ENCODE assay signal across 17 cellular contexts in genomic region chr16:2935418-2935817, GRCh38. TPM values are rescaled to one million over a fixed set of nuclear protein-coding genes. Genes with fewer than 3 reads are reported as not detected.
A peak's percentile ranks its signal among the peaks of the same experiment; 100 is the strongest.
DNase-seq lines count a peak whose midpoint lies in the region; ATAC-seq, FAIRE-seq and TF ChIP-seq lines count a peak whose summit lies in the region.
"Had no signal": no experiment of that assay in that cellular context is flagged by ENCODE, and none has a peak within 500 bp of the region (broad histone marks: within the 10 kb centered on the region; RNA-seq: fewer than 3 reads in every experiment).

No MANE protein-coding gene starts in this region.

- H3K9me3 ChIP-seq in KOPT-K1 (ENCODE audit: insufficient read depth, low read length, poor library complexity, severe bottlenecking) (no peaks in the 10 kb centered on the region), astrocyte (ENCODE audit: insufficient read depth, low read depth, low read length) (no peaks in the 10 kb centered on the region), smooth muscle cell (replicated peaks; ENCODE audit: low read depth) (no peaks in the 10 kb centered on the region)

- intact Hi-C loops in activated naive CD4-positive, alpha-beta T cell treated with anti-CD3 and anti-CD28 coated beads for 36 hours (cut with micrococcal nuclease), result no loop called here

- TF ChIP-seq CTCF in astrocyte (IDR thresholded peaks at IDR 0.05; ENCODE audit: insufficient read depth, low read depth, low read length) (no peak), smooth muscle cell (IDR thresholded peaks at IDR 0.05; ENCODE audit: borderline replicate concordance, insufficient read depth, poor library complexity, severe bottlenecking) (no peak)

- H3K27ac ChIP-seq in KOPT-K1 (ENCODE audit: low read depth, low read length, poor library complexity, severe bottlenecking), result peak overlapping the region; percentile 63
- H3K27ac ChIP-seq in astrocyte (ENCODE audit: low read depth, low read length), result no peak overlapping the region
- H3K27ac ChIP-seq in smooth muscle cell (ENCODE audit: low read depth), result no peak overlapping the region
- H3K27ac ChIP-seq: SK-N-MC had no signal

- no peak for FAIRE-seq in astrocyte (lab: Jason Lieb, UNC)

- H3K4me2 ChIP-seq in astrocyte (ENCODE audit: low read length) (no peak overlapping the region), smooth muscle cell (no peak overlapping the region)

- no peak overlapping the region for H2AFZ ChIP-seq in astrocyte (ENCODE audit: low read depth, low read length)
- H2AFZ ChIP-seq in smooth muscle cell (ENCODE audit: low read depth), result no peak overlapping the region

- CTCF ChIA-PET in activated naive CD4-positive, alpha-beta T cell treated with anti-CD3 and anti-CD28 coated beads, Interleukin-2, amount 10 ng/mL, durations not matched to agents 7 days and 5 days (lab: Charles Lee), result interaction anchor here (1.3 kb wide), 1 partner anchor 23 kb away, joined by 3 read pairs; no protein-coding TSS in a partner anchor
- CTCF ChIA-PET in activated naive CD4-positive, alpha-beta T cell treated with anti-CD3 and anti-CD28 coated beads for 36 hours (lab: Charles Lee), result interaction anchor here (1.1 to 1.3 kb wide), 2 partner anchors 9 to 96 kb away, joined by 3 to 6 read pairs; no protein-coding TSS in a partner anchor

- H3K79me2 ChIP-seq in astrocyte (ENCODE audit: insufficient read depth, low read length) (no peaks in the 10 kb centered on the region), smooth muscle cell (ENCODE audit: low read depth) (no peaks in the 10 kb centered on the region)

- H3K9ac ChIP-seq in astrocyte (ENCODE audit: low read length) (no peak overlapping the region), smooth muscle cell (ENCODE audit: low read depth) (no peak overlapping the region)

- peak overlapping the region; percentile 33 for H3K27ac Mint-ChIP-seq in activated naive CD4-positive, alpha-beta T cell treated with anti-CD3 and anti-CD28 coated beads, Interleukin-2, amount 10 ng/mL, durations not matched to agents 7 days and 5 days
- H3K27ac Mint-ChIP-seq in activated naive CD4-positive, alpha-beta T cell treated with anti-CD3 and anti-CD28 coated beads for 36 hours, result no peak overlapping the region
- peak overlapping the region; percentile 35 for H3K27ac Mint-ChIP-seq in astrocyte (ENCODE audit: unreplicated experiment)

- H3K27me3 ChIP-seq in astrocyte (ENCODE audit: insufficient read depth, low read length) (no peaks in the 10 kb centered on the region), smooth muscle cell (ENCODE audit: low read depth) (no peaks in the 10 kb centered on the region)

- H4K20me1 ChIP-seq in astrocyte (ENCODE audit: insufficient read depth, low read length) (peaks cover 7% of the 10 kb centered on the region), smooth muscle cell (ENCODE audit: low read depth) (no peaks in the 10 kb centered on the region)

- H3K36me3 Mint-ChIP-seq in activated naive CD4-positive, alpha-beta T cell treated with anti-CD3 and anti-CD28 coated beads, Interleukin-2, amount 10 ng/mL, durations not matched to agents 7 days and 5 days, result peaks cover 16% of the 10 kb centered on the region
- peaks cover 8% of the 10 kb centered on the region for H3K36me3 Mint-ChIP-seq in activated naive CD4-positive, alpha-beta T cell treated with anti-CD3 and anti-CD28 coated beads for 36 hours (ENCODE audit: low read depth)
- H3K36me3 Mint-ChIP-seq in astrocyte (ENCODE audit: low read depth, unreplicated experiment), result peaks cover 16% of the 10 kb centered on the region

- no peaks in the 10 kb centered on the region for H3K9me3 Mint-ChIP-seq in activated naive CD4-positive, alpha-beta T cell treated with anti-CD3 and anti-CD28 coated beads, Interleukin-2, amount 10 ng/mL, durations not matched to agents 7 days and 5 days
- H3K9me3 Mint-ChIP-seq in activated naive CD4-positive, alpha-beta T cell treated with anti-CD3 and anti-CD28 coated beads for 36 hours, result no peaks in the 10 kb centered on the region
- no peaks in the 10 kb centered on the region for H3K9me3 Mint-ChIP-seq in astrocyte (ENCODE audit: unreplicated experiment)
- H3K9me3 Mint-ChIP-seq: CD14-positive monocyte had no signal

- no peaks in the 10 kb centered on the region for H3F3A ChIP-seq in smooth muscle cell (ENCODE audit: low read depth)

- no peak for DNase-seq in activated naive CD4-positive, alpha-beta T cell treated with anti-CD3 and anti-CD28 coated beads, Interleukin-2, amount 10 ng/mL, durations not matched to agents 7 days and 5 days
- DNase-seq in activated naive CD4-positive, alpha-beta T cell treated with anti-CD3 and anti-CD28 coated beads for 36 hours, result no peak
- DNase-seq in astrocyte (ENCODE audit: low read depth) (no peak), A172 (ENCODE audit: low spot score) (no peak), smooth muscle cell (lab: John Stamatoyannopoulos, UW; ENCODE audit: unreplicated experiment) (no peak)
- DNase-seq: ACHN, DMS79 treated with DMSO at 0.1 percent for 48 hours, HCEC 1CT, KBM-7, NCI-H1694 treated with DMSO at 0.1 percent for 48 hours, NCI-H510A, NCI-H774, SHP77 had no signal

- H3K27me3 Mint-ChIP-seq in activated naive CD4-positive, alpha-beta T cell treated with anti-CD3 and anti-CD28 coated beads, Interleukin-2, amount 10 ng/mL, durations not matched to agents 7 days and 5 days, result no peaks in the 10 kb centered on the region
- H3K27me3 Mint-ChIP-seq in activated naive CD4-positive, alpha-beta T cell treated with anti-CD3 and anti-CD28 coated beads for 36 hours (ENCODE audit: low read depth), result no peaks in the 10 kb centered on the region
- H3K27me3 Mint-ChIP-seq in astrocyte (ENCODE audit: low read depth, unreplicated experiment), result no peaks in the 10 kb centered on the region

- H3K4me3 Mint-ChIP-seq in activated naive CD4-positive, alpha-beta T cell treated with anti-CD3 and anti-CD28 coated beads, Interleukin-2, amount 10 ng/mL, durations not matched to agents 7 days and 5 days, result no peak overlapping the region
- no peak overlapping the region for H3K4me3 Mint-ChIP-seq in activated naive CD4-positive, alpha-beta T cell treated with anti-CD3 and anti-CD28 coated beads for 36 hours
- H3K4me3 Mint-ChIP-seq in astrocyte (ENCODE audit: unreplicated experiment), result no peak overlapping the region
- H3K4me3 Mint-ChIP-seq: CD14-positive monocyte had no signal

- H3K4me3 ChIP-seq in astrocyte (ENCODE audit: insufficient read depth, low read depth, low read length) (no peak overlapping the region), smooth muscle cell (no peak overlapping the region)
- H3K4me3 ChIP-seq: SK-N-MC had no signal

- H3K4me1 ChIP-seq in astrocyte (ENCODE audit: insufficient read depth, low read length) (no peaks in the 10 kb centered on the region), smooth muscle cell (ENCODE audit: low read depth) (no peaks in the 10 kb centered on the region)

- ATAC-seq in HG03378 (IDR thresholded peaks at IDR 0.05; ENCODE audit: unreplicated experiment), result no peak

- 91% methylated on average over 16 of the region's 16 CpGs for WGBS in smooth muscle cell (ENCODE audit: low lambda C conversion rate)

- H3K36me3 ChIP-seq in KOPT-K1 (ENCODE audit: insufficient read depth, low read length), result peaks cover 36% of the 10 kb centered on the region; the same call in 1 of the 2 replicates
- H3K36me3 ChIP-seq in astrocyte (ENCODE audit: insufficient read depth, low read length), result peaks cover 11% of the 10 kb centered on the region
- H3K36me3 ChIP-seq in smooth muscle cell (ENCODE audit: low read depth), result peaks cover 6% of the 10 kb centered on the region

- H3K4me1 Mint-ChIP-seq in activated naive CD4-positive, alpha-beta T cell treated with anti-CD3 and anti-CD28 coated beads, Interleukin-2, amount 10 ng/mL, durations not matched to agents 7 days and 5 days, result peaks cover 7% of the 10 kb centered on the region
- no peaks in the 10 kb centered on the region for H3K4me1 Mint-ChIP-seq in activated naive CD4-positive, alpha-beta T cell treated with anti-CD3 and anti-CD28 coated beads for 36 hours (ENCODE audit: low read depth)
- no peaks in the 10 kb centered on the region for H3K4me1 Mint-ChIP-seq in astrocyte (ENCODE audit: low read depth, unreplicated experiment)
- H3K4me1 Mint-ChIP-seq: CD14-positive monocyte had no signal

RNA-seq across cellular contexts. Expression of gene FLYWCH1, which starts 23.7 kb away (rescaled TPM):
- 10 to 100 TPM; 33.5 to 35.4 TPM for total RNA-seq in activated naive CD4-positive, alpha-beta T cell treated with anti-CD3 and anti-CD28 coated beads for 36 hours
- 53.4 and 58.9 TPM in 2 replicates for total RNA-seq in astrocyte
- 41.3 and 41.6 TPM in 2 replicates for total RNA-seq in A172 (2014; rRNA removed; shearing (Covaris generic))
- 13.5 and 26.1 TPM in 2 replicates for total RNA-seq in smooth muscle cell
- polyA plus RNA-seq in smooth muscle cell, result 26.0 and 26.4 TPM in 2 replicates

RNA-seq across cellular contexts. Expression of gene KREMEN2, which starts 28.7 kb away (rescaled TPM):
- not detected for total RNA-seq in activated naive CD4-positive, alpha-beta T cell treated with anti-CD3 and anti-CD28 coated beads for 36 hours
- total RNA-seq in astrocyte, result 7.5 and 8.0 TPM in 2 replicates
- 1.7 and 3.5 TPM in 2 replicates for total RNA-seq in A172 (2014; rRNA removed; shearing (Covaris generic))
- total RNA-seq in smooth muscle cell, result 0.27 and 1.3 TPM in 2 replicates
- 2.0 TPM in 2 replicates for polyA plus RNA-seq in smooth muscle cell
- polyA plus RNA-seq: CD14-positive monocyte had no signal

RNA-seq across cellular contexts. Expression of gene PAQR4, which starts 33.7 kb away (rescaled TPM):
- total RNA-seq in activated naive CD4-positive, alpha-beta T cell treated with anti-CD3 and anti-CD28 coated beads for 36 hours, result 10 to 100 TPM; 25.8 to 28.2 TPM
- total RNA-seq in astrocyte (4.8 and 5.4 TPM in 2 replicates), smooth muscle cell (4.6 and 4.8 TPM in 2 replicates)
- total RNA-seq in A172 (2014; rRNA removed; shearing (Covaris generic)), result 39.2 and 47.4 TPM in 2 replicates
- polyA plus RNA-seq in smooth muscle cell, result 7.9 and 9.3 TPM in 2 replicates

RNA-seq across cellular contexts. Expression of gene PKMYT1, which starts 44.8 kb away (rescaled TPM):
- 100 to 1,000 TPM; 128 to 136 TPM for total RNA-seq in activated naive CD4-positive, alpha-beta T cell treated with anti-CD3 and anti-CD28 coated beads for 36 hours
- total RNA-seq in astrocyte (3.9 TPM in 2 replicates), smooth muscle cell (10.4 and 13.8 TPM in 2 replicates)
- total RNA-seq in A172 (2014; rRNA removed; shearing (Covaris generic)), result 50.8 and 63.1 TPM in 2 replicates
- 28.9 and 32.6 TPM in 2 replicates for polyA plus RNA-seq in smooth muscle cell

RNA-seq across cellular contexts. Expression of gene FLYWCH2, which starts 52.4 kb away (rescaled TPM):
- total RNA-seq in activated naive CD4-positive, alpha-beta T cell treated with anti-CD3 and anti-CD28 coated beads for 36 hours, result 10 to 100 TPM; 12.7 to 15.2 TPM
- 36.5 and 40.7 TPM in 2 replicates for total RNA-seq in astrocyte
- total RNA-seq in A172 (2014; rRNA removed; shearing (Covaris generic)), result 66.3 and 88.4 TPM in 2 replicates
- total RNA-seq in smooth muscle cell, result 31.7 and 44.6 TPM in 2 replicates
- 49.3 and 52.7 TPM in 2 replicates for polyA plus RNA-seq in smooth muscle cell
